Comparison of ENCODE assay signal across 1 cellular context in genomic region chr3:55639886-55640765, GRCh38.
TF ChIP-seq lines count a peak whose summit lies in the region.

No MANE protein-coding gene starts in this region.

TF ChIP-seq in GM12878, 131 proteins besides CTCF, POLR2A, EP300 and RAD21:
- TF ChIP-seq ZNF622 (IDR thresholded peaks at IDR 0.05), result no peak
- no peak for TF ChIP-seq CHD4 (IDR thresholded peaks at IDR 0.05)
- TF ChIP-seq CHD1 (IDR thresholded peaks at IDR 0.05; ENCODE audit: low read depth, low read length), result no peak
- no peak for TF ChIP-seq IRF4 (IDR thresholded peaks at IDR 0.05; ENCODE audit: low read depth, low read length)
- TF ChIP-seq, protein P1, sequence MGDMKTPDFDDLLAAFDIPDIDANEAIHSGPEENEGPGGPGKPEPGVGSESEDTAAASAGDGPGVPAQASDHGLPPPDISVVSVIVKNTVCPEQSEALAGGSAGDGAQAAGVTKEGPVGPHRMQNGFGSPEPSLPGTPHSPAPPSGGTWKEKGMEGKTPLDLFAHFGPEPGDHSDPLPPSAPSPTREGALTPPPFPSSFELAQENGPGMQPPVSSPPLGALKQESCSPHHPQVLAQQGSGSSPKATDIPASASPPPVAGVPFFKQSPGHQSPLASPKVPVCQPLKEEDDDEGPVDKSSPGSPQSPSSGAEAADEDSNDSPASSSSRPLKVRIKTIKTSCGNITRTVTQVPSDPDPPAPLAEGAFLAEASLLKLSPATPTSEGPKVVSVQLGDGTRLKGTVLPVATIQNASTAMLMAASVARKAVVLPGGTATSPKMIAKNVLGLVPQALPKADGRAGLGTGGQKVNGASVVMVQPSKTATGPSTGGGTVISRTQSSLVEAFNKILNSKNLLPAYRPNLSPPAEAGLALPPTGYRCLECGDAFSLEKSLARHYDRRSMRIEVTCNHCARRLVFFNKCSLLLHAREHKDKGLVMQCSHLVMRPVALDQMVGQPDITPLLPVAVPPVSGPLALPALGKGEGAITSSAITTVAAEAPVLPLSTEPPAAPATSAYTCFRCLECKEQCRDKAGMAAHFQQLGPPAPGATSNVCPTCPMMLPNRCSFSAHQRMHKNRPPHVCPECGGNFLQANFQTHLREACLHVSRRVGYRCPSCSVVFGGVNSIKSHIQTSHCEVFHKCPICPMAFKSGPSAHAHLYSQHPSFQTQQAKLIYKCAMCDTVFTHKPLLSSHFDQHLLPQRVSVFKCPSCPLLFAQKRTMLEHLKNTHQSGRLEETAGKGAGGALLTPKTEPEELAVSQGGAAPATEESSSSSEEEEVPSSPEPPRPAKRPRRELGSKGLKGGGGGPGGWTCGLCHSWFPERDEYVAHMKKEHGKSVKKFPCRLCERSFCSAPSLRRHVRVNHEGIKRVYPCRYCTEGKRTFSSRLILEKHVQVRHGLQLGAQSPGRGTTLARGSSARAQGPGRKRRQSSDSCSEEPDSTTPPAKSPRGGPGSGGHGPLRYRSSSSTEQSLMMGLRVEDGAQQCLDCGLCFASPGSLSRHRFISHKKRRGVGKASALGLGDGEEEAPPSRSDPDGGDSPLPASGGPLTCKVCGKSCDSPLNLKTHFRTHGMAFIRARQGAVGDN (IDR thresholded peaks at IDR 0.05), result no peak
- TF ChIP-seq RBBP5 (conservative IDR thresholded peaks at IDR 0.05), result no peak
- no peak for TF ChIP-seq ZNF207 (IDR thresholded peaks at IDR 0.05; ENCODE audit: borderline replicate concordance)
- no peak for TF ChIP-seq MYB (IDR thresholded peaks at IDR 0.05; ENCODE audit: borderline replicate concordance, low read depth, low read length)
